8 cellular contexts compared by ENCODE assay signal in the genomic region with DNA sequence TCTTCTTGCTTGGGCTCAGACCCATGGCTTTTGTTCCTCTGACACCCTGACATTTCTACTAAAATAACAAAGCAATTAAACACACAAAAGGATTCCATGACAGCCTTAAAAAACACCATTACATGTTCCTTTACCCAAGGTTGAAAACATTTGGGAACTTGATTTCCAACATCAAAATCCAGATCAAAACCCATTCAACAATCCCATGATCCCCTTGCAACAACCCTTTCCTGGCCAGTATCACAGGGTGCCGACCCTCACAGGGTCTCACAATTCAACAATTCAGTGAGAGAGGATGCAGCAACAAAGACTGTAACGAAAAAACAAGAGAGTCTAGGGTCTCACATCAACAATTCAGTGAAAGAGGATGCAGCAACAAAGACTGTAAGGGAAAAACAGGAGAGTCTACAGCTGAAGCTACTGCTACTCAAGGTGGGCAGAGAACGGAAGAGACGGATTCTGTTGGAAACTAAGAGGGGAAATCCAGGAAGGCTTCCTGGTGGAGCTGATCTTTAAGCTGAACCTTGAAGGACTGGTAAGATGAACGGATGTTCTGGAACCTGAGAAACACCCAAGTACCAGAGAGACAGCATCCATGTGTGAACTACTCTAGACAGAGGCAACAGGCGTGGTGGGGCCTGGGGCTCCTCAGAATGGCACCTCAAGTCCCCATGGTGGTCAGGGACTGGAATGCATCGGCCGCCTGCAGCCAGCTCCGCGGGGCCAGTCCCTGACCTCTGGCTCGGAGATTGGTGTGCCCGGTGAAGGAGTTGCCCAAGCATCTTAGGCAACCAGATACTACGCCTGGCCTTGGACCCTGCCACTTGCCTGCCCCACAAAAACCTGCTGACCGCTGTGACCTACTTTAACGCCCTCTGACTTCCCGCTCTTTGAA. TPM values are rescaled to one million over a fixed set of nuclear protein-coding genes. Genes with fewer than 3 reads are reported as not detected.
A peak's percentile ranks its signal among the peaks of the same experiment; 100 is the strongest.
DNase-seq lines count a peak whose midpoint lies in the region; ATAC-seq and TF ChIP-seq lines count a peak whose summit lies in the region.

No MANE protein-coding gene starts in this region.

- DNase-seq in NCI-H1417 (lab: John Stamatoyannopoulos, UW) (peak in 2 of 3 experiments; percentile 42 to 47), NCI-H1417 treated with DMSO at 0.1 percent for 48 hours (lab: John Stamatoyannopoulos, UW) (no peak), PC-9 (no peak), endodermal cell (peak; percentile 50), neuronal stem cell (ENCODE audit: low spot score) (no peak), islet precursor cell (no peak)

- peak overlapping the region; percentile 24 for H2BK12ac ChIP-seq in neuronal stem cell (ENCODE audit: low read length)

- H3K27ac Mint-ChIP-seq in endodermal cell: peak overlapping the region; percentile 65

- peak overlapping the region; percentile 81 for H3K27ac ChIP-seq in PC-9
- peak overlapping the region; percentile 94 for H3K27ac ChIP-seq in endodermal cell (ENCODE audit: low read depth, low read length)
- H3K27ac ChIP-seq in neuronal stem cell (replicated peaks; ENCODE audit: low read length): peak overlapping the region; percentile 74

- peak overlapping the region; percentile 56 for H3K14ac ChIP-seq in neuronal stem cell (ENCODE audit: low read length)

- H3K23ac ChIP-seq in neuronal stem cell (ENCODE audit: low read depth, low read length, poor library complexity): peak overlapping the region; percentile 14

- H3K4ac ChIP-seq in neuronal stem cell (ENCODE audit: low read length): peak overlapping the region; percentile 10

- H3K4me1 Mint-ChIP-seq in endodermal cell: peaks cover 40% of the 10 kb centered on the region

- H3K4me3 Mint-ChIP-seq in endodermal cell: peak overlapping the region; percentile 41

- H3K9me2 ChIP-seq in PC-9 (ENCODE audit: insufficient read depth): no peaks in the 10 kb centered on the region

- H3K4me3 ChIP-seq in PC-9 (peak overlapping the region; percentile 57; the same call in 1 of the 2 replicates), endodermal cell (ENCODE audit: low read length) (peak overlapping the region; percentile 29), neuronal stem cell (ENCODE audit: low read length in 2 of 2) (peak overlapping the region in 1 of 2 donors; percentile 11)

- CTCF ChIA-PET in PC-9 (lab: Charles Lee): interaction anchor here (0.6 to 1.2 kb wide), 6 partner anchors 9 to 931 kb away, joined by 3 to 6 read pairs (median 3); no protein-coding TSS in a partner anchor

- H3K4me2 ChIP-seq in PC-9 (peak overlapping the region; percentile 83), neuronal stem cell (ENCODE audit: insufficient read depth, low read length, poor library complexity, severe bottlenecking) (no peak overlapping the region)

- no peak overlapping the region for H4K8ac ChIP-seq in neuronal stem cell (ENCODE audit: low read depth, low read length)

- no peak overlapping the region for H3K9ac ChIP-seq in endodermal cell (ENCODE audit: extremely low read depth, low read length, poor library complexity, severe bottlenecking)
- no peak overlapping the region for H3K9ac ChIP-seq in neuronal stem cell (ENCODE audit: low read depth, low read length, poor library complexity)

- no peak for TF ChIP-seq CTCF in PC-9 (conservative IDR thresholded peaks at IDR 0.05)
- TF ChIP-seq CTCF in endodermal cell (conservative IDR thresholded peaks at IDR 0.05): no peak

- peaks cover 22% of the 10 kb centered on the region for H3F3A ChIP-seq in PC-9 (ENCODE audit: insufficient read depth, low read depth)

- ATAC-seq in GM19023 (IDR thresholded peaks at IDR 0.05; ENCODE audit: unreplicated experiment) (no peak), HG03108 (IDR thresholded peaks at IDR 0.05; ENCODE audit: unreplicated experiment) (no peak)

- no peaks in the 10 kb centered on the region for H4K20me1 ChIP-seq in PC-9 (ENCODE audit: insufficient read depth)

- peak overlapping the region; percentile 84 for H2BK5ac ChIP-seq in neuronal stem cell (ENCODE audit: low read length)

- H3K9me3 ChIP-seq in PC-9 (ENCODE audit: insufficient read depth, low read depth) (no peaks in the 10 kb centered on the region), endodermal cell (ENCODE audit: control insufficient read depth, low read length) (no peaks in the 10 kb centered on the region), neuronal stem cell (replicated peaks in 1 of 2; ENCODE audit: control insufficient read depth in 2 of 2, insufficient read depth in 1 of 2, low read depth in 1 of 2, low read length in 2 of 2) (no peaks in the 10 kb centered on the region)

- no peaks in the 10 kb centered on the region for H3K9me3 Mint-ChIP-seq in endodermal cell

- peaks cover 9% of the 10 kb centered on the region for H3K79me2 ChIP-seq in PC-9 (ENCODE audit: low read depth)

- intact Hi-C loops in PC-9 (cut with micrococcal nuclease; ENCODE audit: unreplicated experiment): loop anchor here (1.0 to 5.0 kb wide), 9 partner anchors 22 to 979 kb away; a partner anchor contains a TSS

- H3K27me3 Mint-ChIP-seq in endodermal cell (ENCODE audit: insufficient read depth): peaks cover 5% of the 10 kb centered on the region

- peak overlapping the region; percentile 98 for H2AK5ac ChIP-seq in neuronal stem cell (ENCODE audit: low read depth, low read length)

- no peak overlapping the region for H4K91ac ChIP-seq in neuronal stem cell (ENCODE audit: low read depth, low read length, poor library complexity)

- no peaks in the 10 kb centered on the region for H3K36me3 Mint-ChIP-seq in endodermal cell (ENCODE audit: low read depth)

- H3K27me3 ChIP-seq in PC-9 (ENCODE audit: insufficient read depth, low read depth): no peaks in the 10 kb centered on the region
- no peaks in the 10 kb centered on the region for H3K27me3 ChIP-seq in endodermal cell (ENCODE audit: control insufficient read depth, insufficient read depth, low read length, poor library complexity, severe bottlenecking)
- H3K27me3 ChIP-seq in neuronal stem cell (ENCODE audit: control insufficient read depth in 3 of 3, insufficient read depth in 3 of 3, low read depth in 1 of 3, low read length in 3 of 3): no peaks in the 10 kb centered on the region

- peak overlapping the region; percentile 86 for H2AFZ ChIP-seq in PC-9
- peak overlapping the region; percentile 91 for H2AFZ ChIP-seq in neuronal stem cell (ENCODE audit: low read length)

- H3K18ac ChIP-seq in neuronal stem cell (ENCODE audit: low read length): peak overlapping the region; percentile 95

- BruUV-seq in PC-9 (replicated peaks; lab: Mats Ljungman, UMichigan): no TSS peak

- peak overlapping the region; percentile 76 for H2BK15ac ChIP-seq in neuronal stem cell (ENCODE audit: low read length)

- 91 to 93% methylated on average over 11 to 16 of the region's 16 CpGs for WGBS in endodermal cell (ENCODE audit: insufficient coverage in 1 of 2, insufficient read length in 1 of 2), 2 experiments
- WGBS in neuronal stem cell (ENCODE audit: extremely low coverage in 2 of 2, insufficient read length in 2 of 2, insufficient replicate concordance in 1 of 2), 2 donors: no CpG with 5 or more reads among the region's 16 CpGs

- POLR2A ChIA-PET in PC-9 (lab: Charles Lee; ENCODE audit: unreplicated experiment): interaction anchor here (0.6 kb wide), 1 partner anchor 28 kb away, joined by 3 read pairs; no protein-coding TSS in a partner anchor

- H3K36me3 ChIP-seq in PC-9 (ENCODE audit: low read depth): no peaks in the 10 kb centered on the region
- no peaks in the 10 kb centered on the region for H3K36me3 ChIP-seq in endodermal cell (ENCODE audit: control insufficient read depth, insufficient read depth, low read length)
- H3K36me3 ChIP-seq in neuronal stem cell (replicated peaks in 1 of 2; ENCODE audit: control insufficient read depth in 2 of 2, insufficient read depth in 2 of 2, low read length in 2 of 2): no peaks in the 10 kb centered on the region

- H3K79me1 ChIP-seq in neuronal stem cell (ENCODE audit: low read depth, low read length): no peaks in the 10 kb centered on the region

- peaks cover 50% of the 10 kb centered on the region for H3K4me1 ChIP-seq in PC-9 (replicated peaks; ENCODE audit: insufficient read depth)
- peaks cover 9% of the 10 kb centered on the region for H3K4me1 ChIP-seq in endodermal cell (ENCODE audit: control insufficient read depth, insufficient read depth, low read length)
- H3K4me1 ChIP-seq in neuronal stem cell (ENCODE audit: control insufficient read depth in 2 of 2, insufficient read depth in 1 of 2, low read depth in 1 of 2, low read length in 2 of 2): peaks cover 15 to 33% of the 10 kb centered on the region in 2 donors

- peak overlapping the region; percentile 70 for H2BK120ac ChIP-seq in neuronal stem cell (ENCODE audit: low read depth, low read length)

RNA-seq across cellular contexts. Expression of a gene that starts 22.7 kb away (rescaled TPM):
- total RNA-seq in PC-9 (2021): 179 and 237 TPM in 2 replicates
- 10 to 100 TPM; 99.4 to 99.6 TPM for total RNA-seq in endodermal cell
- polyA plus RNA-seq in endodermal cell (2013, experiment 1 of 2): 215 TPM
- 172 TPM for polyA plus RNA-seq in endodermal cell (2013, experiment 2 of 2)
- 270 TPM for polyA plus RNA-seq in neuronal stem cell (2013, experiment 1 of 2)
- polyA plus RNA-seq in neuronal stem cell (2013, experiment 2 of 2): 294 TPM

Comparison
In these comparisons a context has a peak if more than half of its experiments do, and no peak if none do; other contexts are left out.
1. DNase-seq: peak in NCI-H1417 (2 of 3) and endodermal cell (single experiment); none in NCI-H1417 treated with DMSO at 0.1 percent for 48 hours (single experiment), PC-9 (0 of 2), neuronal stem cell (single experiment) and islet precursor cell (single experiment).
2. Peak in every context shown above with its lines, with median percentiles within 50 percentile points of each other: H3K27ac ChIP-seq.